Comparison of ENCODE assay signal across 2 cellular contexts in the genomic region with DNA sequence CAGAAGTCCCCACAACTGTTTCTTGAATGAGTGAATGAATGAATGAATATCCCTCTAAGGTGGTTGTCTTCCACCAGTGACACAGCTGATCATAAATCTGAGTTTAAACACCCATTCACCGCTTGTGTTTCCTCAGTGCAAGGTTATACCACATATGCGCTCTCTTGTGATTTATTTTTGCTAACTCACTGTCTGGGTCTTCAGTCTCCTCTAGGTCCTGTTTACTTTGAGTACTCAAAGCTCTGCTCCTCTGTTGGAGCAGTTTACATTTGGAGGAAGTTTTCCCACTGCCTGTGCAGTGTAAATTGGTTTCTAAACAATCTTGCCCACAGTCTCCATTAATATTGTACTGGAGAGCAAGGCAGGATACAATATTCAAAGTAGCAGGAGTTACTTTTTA.
TF ChIP-seq lines count a peak whose summit lies in the region.

No MANE protein-coding gene starts in this region.

TF ChIP-seq in IMR-90, 13 proteins besides CTCF, POLR2A, EP300 and RAD21:
- TF ChIP-seq NFE2L2 (IDR thresholded peaks at IDR 0.05; ENCODE audit: low read depth, low read length) = peak; percentile 57; the same call in 1 of the 2 replicates
- TF ChIP-seq BHLHE40 (IDR thresholded peaks at IDR 0.05; ENCODE audit: low read depth, low read length) = no peak
- no peak for TF ChIP-seq MAZ (IDR thresholded peaks at IDR 0.05; ENCODE audit: borderline replicate concordance, low read depth, low read length)
- no peak for TF ChIP-seq SMC3 (IDR thresholded peaks at IDR 0.05; ENCODE audit: low read depth, low read length)
- TF ChIP-seq, protein P1, sequence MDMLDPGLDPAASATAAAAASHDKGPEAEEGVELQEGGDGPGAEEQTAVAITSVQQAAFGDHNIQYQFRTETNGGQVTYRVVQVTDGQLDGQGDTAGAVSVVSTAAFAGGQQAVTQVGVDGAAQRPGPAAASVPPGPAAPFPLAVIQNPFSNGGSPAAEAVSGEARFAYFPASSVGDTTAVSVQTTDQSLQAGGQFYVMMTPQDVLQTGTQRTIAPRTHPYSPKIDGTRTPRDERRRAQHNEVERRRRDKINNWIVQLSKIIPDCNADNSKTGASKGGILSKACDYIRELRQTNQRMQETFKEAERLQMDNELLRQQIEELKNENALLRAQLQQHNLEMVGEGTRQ (IDR thresholded peaks at IDR 0.05; ENCODE audit: low read depth, low read length) = no peak
- no peak for TF ChIP-seq CEBPB (IDR thresholded peaks at IDR 0.05; ENCODE audit: low read depth, low read length)
- TF ChIP-seq RFX5 (IDR thresholded peaks at IDR 0.05; ENCODE audit: low read depth, low read length) = no peak
- TF ChIP-seq RCOR1 (IDR thresholded peaks at IDR 0.05; ENCODE audit: insufficient replicate concordance, low read length) = no peak

TF ChIP-seq in K562, 482 proteins besides CTCF, POLR2A, EP300 and RAD21:
- TF ChIP-seq C11orf30 (IDR thresholded peaks at IDR 0.05; ENCODE audit: low read depth) (0 out of 2 replicates have a peak, but pooled peaks have one; percentile 21), ZNF24 (IDR thresholded peaks at IDR 0.05) (peak; percentile 79; the same call in 1 of the 2 replicates), SMAD1 (IDR thresholded peaks at IDR 0.05; ENCODE audit: low read depth, low read length, partially characterized antibody) (no peak), FOXK2 (conservative IDR thresholded peaks at IDR 0.05 in 1 of 2, IDR thresholded peaks at IDR 0.05 in 1 of 2; ENCODE audit: low read depth in 2 of 2) (peak in 1 of 2 experiments; percentile 18; a peak in 1 of 4 replicates)
- TF ChIP-seq, protein P2, sequence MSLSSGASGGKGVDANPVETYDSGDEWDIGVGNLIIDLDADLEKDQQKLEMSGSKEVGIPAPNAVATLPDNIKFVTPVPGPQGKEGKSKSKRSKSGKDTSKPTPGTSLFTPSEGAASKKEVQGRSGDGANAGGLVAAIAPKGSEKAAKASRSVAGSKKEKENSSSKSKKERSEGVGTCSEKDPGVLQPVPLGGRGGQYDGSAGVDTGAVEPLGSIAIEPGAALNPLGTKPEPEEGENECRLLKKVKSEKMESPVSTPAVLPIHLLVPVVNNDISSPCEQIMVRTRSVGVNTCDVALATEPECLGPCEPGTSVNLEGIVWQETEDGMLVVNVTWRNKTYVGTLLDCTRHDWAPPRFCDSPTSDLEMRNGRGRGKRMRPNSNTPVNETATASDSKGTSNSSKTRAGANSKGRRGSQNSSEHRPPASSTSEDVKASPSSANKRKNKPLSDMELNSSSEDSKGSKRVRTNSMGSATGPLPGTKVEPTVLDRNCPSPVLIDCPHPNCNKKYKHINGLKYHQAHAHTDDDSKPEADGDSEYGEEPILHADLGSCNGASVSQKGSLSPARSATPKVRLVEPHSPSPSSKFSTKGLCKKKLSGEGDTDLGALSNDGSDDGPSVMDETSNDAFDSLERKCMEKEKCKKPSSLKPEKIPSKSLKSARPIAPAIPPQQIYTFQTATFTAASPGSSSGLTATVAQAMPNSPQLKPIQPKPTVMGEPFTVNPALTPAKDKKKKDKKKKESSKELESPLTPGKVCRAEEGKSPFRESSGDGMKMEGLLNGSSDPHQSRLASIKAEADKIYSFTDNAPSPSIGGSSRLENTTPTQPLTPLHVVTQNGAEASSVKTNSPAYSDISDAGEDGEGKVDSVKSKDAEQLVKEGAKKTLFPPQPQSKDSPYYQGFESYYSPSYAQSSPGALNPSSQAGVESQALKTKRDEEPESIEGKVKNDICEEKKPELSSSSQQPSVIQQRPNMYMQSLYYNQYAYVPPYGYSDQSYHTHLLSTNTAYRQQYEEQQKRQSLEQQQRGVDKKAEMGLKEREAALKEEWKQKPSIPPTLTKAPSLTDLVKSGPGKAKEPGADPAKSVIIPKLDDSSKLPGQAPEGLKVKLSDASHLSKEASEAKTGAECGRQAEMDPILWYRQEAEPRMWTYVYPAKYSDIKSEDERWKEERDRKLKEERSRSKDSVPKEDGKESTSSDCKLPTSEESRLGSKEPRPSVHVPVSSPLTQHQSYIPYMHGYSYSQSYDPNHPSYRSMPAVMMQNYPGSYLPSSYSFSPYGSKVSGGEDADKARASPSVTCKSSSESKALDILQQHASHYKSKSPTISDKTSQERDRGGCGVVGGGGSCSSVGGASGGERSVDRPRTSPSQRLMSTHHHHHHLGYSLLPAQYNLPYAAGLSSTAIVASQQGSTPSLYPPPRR (CRISPR knock-in tag; IDR thresholded peaks at IDR 0.05; ENCODE audit: borderline replicate concordance) = no peak
